Comparison of ENCODE assay signal across 19 cellular contexts in the genomic region with DNA sequence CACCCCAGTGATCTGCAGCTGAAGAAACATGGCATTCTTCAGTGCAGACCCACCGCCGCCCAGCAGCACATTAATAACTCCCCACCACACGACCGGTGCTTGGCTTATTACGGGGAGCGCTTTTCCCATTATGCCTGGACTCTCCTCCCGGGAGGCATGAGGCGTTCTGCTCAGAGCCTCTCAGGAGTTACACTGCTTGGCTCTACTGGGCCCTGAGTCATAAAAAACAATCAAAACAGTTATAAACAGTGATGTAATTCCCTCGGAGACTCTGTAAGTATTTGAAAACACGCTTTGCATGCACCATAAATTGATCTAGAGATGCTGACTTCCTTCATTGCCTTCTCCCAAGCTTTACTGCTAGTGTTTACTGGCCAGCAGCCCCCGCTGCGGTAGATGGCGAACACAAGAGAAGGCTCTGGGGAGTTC.
DNase-seq lines count a peak whose midpoint lies in the region; ATAC-seq, FAIRE-seq and TF ChIP-seq lines count a peak whose summit lies in the region.
"Had no signal": no experiment of that assay in that cellular context is flagged by ENCODE, and none has a peak within 500 bp of the region (broad histone marks: within the 10 kb centered on the region; RNA-seq: fewer than 3 reads in every experiment).

No MANE protein-coding gene starts in this region.

- H3K36me3 ChIP-seq in mucosa of descending colon (ENCODE audit: low read depth) (no peaks in the 10 kb centered on the region), testis (ENCODE audit: low read depth, missing control alignments) (no peaks in the 10 kb centered on the region)

- H3K4me1 ChIP-seq in mucosa of descending colon (ENCODE audit: low read depth) (peaks cover 15% of the 10 kb centered on the region), testis (peaks cover 20% of the 10 kb centered on the region)
- H3K4me1 ChIP-seq: Caco-2, psoas muscle had no signal

- peaks cover 25% of the 10 kb centered on the region for H3K27me3 Mint-ChIP-seq in HFFc6 (ENCODE audit: insufficient read depth)
- H3K27me3 Mint-ChIP-seq in activated naive CD8-positive, alpha-beta T cell treated with anti-CD3 and anti-CD28 coated beads for 36 hours: no peaks in the 10 kb centered on the region
- H3K27me3 Mint-ChIP-seq: activated naive CD8-positive, alpha-beta T cell had no signal

- intact Hi-C loops in mucosa of descending colon (cut with DNase I, micrococcal nuclease): no loop called here
- intact Hi-C loops in testis (cut with DNase I; ENCODE audit: low total_unique reads): no loop called here

- POLR2A ChIA-PET in AG04450 (lab: Yijun Ruan, JAX): no interaction called here

- no peak overlapping the region for H3K4me3 ChIP-seq in AG04450 (ENCODE audit: low read depth, low read length)
- H3K4me3 ChIP-seq in mucosa of descending colon: no peak overlapping the region
- no peak overlapping the region for H3K4me3 ChIP-seq in testis
- H3K4me3 ChIP-seq: psoas muscle had no signal

- no peak for TF ChIP-seq POLR2A in testis (IDR thresholded peaks at IDR 0.05)

- CTCF ChIA-PET in AG04450 (lab: Charles Lee): interaction anchor here (1.3 kb wide), 1 partner anchor 270 kb away, joined by 4 read pairs; no protein-coding TSS in a partner anchor

- peaks cover 8% of the 10 kb centered on the region; the same call in 1 of the 2 replicates for H3K4me1 Mint-ChIP-seq in HFFc6 (ENCODE audit: low read depth)
- H3K4me1 Mint-ChIP-seq in activated naive CD8-positive, alpha-beta T cell treated with anti-CD3 and anti-CD28 coated beads for 36 hours: peaks cover 18% of the 10 kb centered on the region
- H3K4me1 Mint-ChIP-seq: central memory CD8-positive, alpha-beta T cell had no signal

- H3K9me3 Mint-ChIP-seq in HFFc6: no peaks in the 10 kb centered on the region
- no peaks in the 10 kb centered on the region for H3K9me3 Mint-ChIP-seq in activated naive CD8-positive, alpha-beta T cell treated with anti-CD3 and anti-CD28 coated beads for 36 hours
- H3K9me3 Mint-ChIP-seq: central memory CD8-positive, alpha-beta T cell; T-helper 1 cell treated with Interleukin-12 subunit alpha and Interleukin-12 subunit beta and Interleukin-4 antibody, amounts not matched to agents 30 μg/mL and 1 μg/mL, for 36 hours had no signal

- H3K27ac ChIP-seq in AG04450 (ENCODE audit: low read depth, low read length) (no peak overlapping the region), testis (no peak overlapping the region)
- H3K27ac ChIP-seq: psoas muscle, RWPE1 had no signal

- DNase-seq in AG04450 (ENCODE audit: low read depth, low spot score) (peak; percentile 10), HFFc6 (peak; percentile 45), mucosa of descending colon (peak in 1 of 3 donors; percentile 22), NCI-H1436 treated with DMSO at 0.1 percent for 48 hours (lab: John Stamatoyannopoulos, UW) (no peak), NCI-H2029 (lab: John Stamatoyannopoulos, UW) (no peak), testis (no peak)
- no peak for DNase-seq in activated naive CD8-positive, alpha-beta T cell treated with anti-CD3 and anti-CD28 coated beads for 36 hours
- DNase-seq: Caco-2, GF-D8, hypothalamus, NCI-H2081 treated with DMSO at 0.1 percent for 48 hours had no signal

- no peaks in the 10 kb centered on the region for H3K36me3 Mint-ChIP-seq in HFFc6 (ENCODE audit: low read depth)
- no peaks in the 10 kb centered on the region for H3K36me3 Mint-ChIP-seq in activated naive CD8-positive, alpha-beta T cell treated with anti-CD3 and anti-CD28 coated beads for 36 hours
- H3K36me3 Mint-ChIP-seq: activated naive CD8-positive, alpha-beta T cell had no signal

- H3K9me3 ChIP-seq in AG04450 (ENCODE audit: control insufficient read depth, insufficient read depth, low read length) (no peaks in the 10 kb centered on the region; the same call in 1 of the 2 replicates), mucosa of descending colon (no peaks in the 10 kb centered on the region), testis (no peaks in the 10 kb centered on the region)
- H3K9me3 ChIP-seq: Caco-2, psoas muscle had no signal

- H3K27me3 ChIP-seq in AG04450 (ENCODE audit: control insufficient read depth, insufficient read depth, low read length) (peaks cover 6% of the 10 kb centered on the region), testis (no peaks in the 10 kb centered on the region)

- peak; percentile 84 for ATAC-seq in mucosa of descending colon
- ATAC-seq: activated CD4-positive, CD25-positive, alpha-beta regulatory T cell treated with anti-CD3 and anti-CD28 coated beads, Interleukin-2, amount 50 U/mL, for 24 hours; psoas muscle had no signal

- TF ChIP-seq CTCF in AG04450 (IDR thresholded peaks at IDR 0.05; ENCODE audit: low read depth, low read length): no peak
- TF ChIP-seq CTCF in HFFc6 (IDR thresholded peaks at IDR 0.05): no peak
- TF ChIP-seq CTCF in mucosa of descending colon (IDR thresholded peaks at IDR 0.05): no peak
- TF ChIP-seq CTCF in testis (IDR thresholded peaks at IDR 0.05): no peak

- peak; percentile 87 for FAIRE-seq in endometrium (lab: Jason Lieb, UNC)
- FAIRE-seq: A204.1 had no signal

- WGBS in testis, 2 donors: 70 to 79% methylated on average over 13 of the region's 13 CpGs

- H3K27ac Mint-ChIP-seq in HFFc6: no peak overlapping the region
- no peak overlapping the region for H3K27ac Mint-ChIP-seq in activated naive CD8-positive, alpha-beta T cell treated with anti-CD3 and anti-CD28 coated beads for 36 hours
- H3K27ac Mint-ChIP-seq: activated naive CD8-positive, alpha-beta T cell; T-helper 1 cell treated with Interleukin-12 subunit alpha and Interleukin-12 subunit beta and Interleukin-4 antibody, amounts not matched to agents 30 μg/mL and 1 μg/mL, for 36 hours had no signal

- H3K4me3 Mint-ChIP-seq in HFFc6: no peak overlapping the region
- no peak overlapping the region for H3K4me3 Mint-ChIP-seq in activated naive CD8-positive, alpha-beta T cell treated with anti-CD3 and anti-CD28 coated beads for 36 hours
- H3K4me3 Mint-ChIP-seq: activated naive CD8-positive, alpha-beta T cell; central memory CD8-positive, alpha-beta T cell; T-helper 1 cell treated with Interleukin-12 subunit alpha and Interleukin-12 subunit beta and Interleukin-4 antibody, amounts not matched to agents 30 μg/mL and 1 μg/mL, for 36 hours had no signal

Comparison
In these comparisons a context has a peak if more than half of its experiments do, and no peak if none do; other contexts are left out.
1. DNase-seq: peak in AG04450 (single experiment) and HFFc6 (single experiment); none in NCI-H1436 treated with DMSO at 0.1 percent for 48 hours (single experiment), activated naive CD8-positive, alpha-beta T cell treated with anti-CD3 and anti-CD28 coated beads for 36 hours (single experiment), NCI-H2029 (single experiment) and testis (single experiment).